ENCODE assay signal across 15 cellular contexts in genomic region chr2:42867093-42868065, GRCh38.
DNase-seq lines count a peak whose midpoint lies in the region; ATAC-seq and TF ChIP-seq lines count a peak whose summit lies in the region.
"Had no signal": no experiment of that assay in that cellular context is flagged by ENCODE, and none has a peak within 500 bp of the region (broad histone marks: within the 10 kb centered on the region; RNA-seq: fewer than 3 reads in every experiment).

No MANE protein-coding gene starts in this region.

- no peaks in the 10 kb centered on the region for H3K27me3 Mint-ChIP-seq in natural killer cell (ENCODE audit: low read depth in 2 of 2)
- H3K27me3 Mint-ChIP-seq: activated CD4-positive, alpha-beta memory T cell treated with anti-CD3 and anti-CD28 coated beads, Interleukin-2, amount 10 ng/mL, durations not matched to agents 7 days and 5 days had no signal

- no peaks in the 10 kb centered on the region for H3K9me3 ChIP-seq in adrenal gland (replicated peaks in 1 of 3)
- H3K9me3 ChIP-seq in mucosa of rectum (ENCODE audit: control insufficient read depth in 2 of 2, low read length in 2 of 2): peaks cover 0 to 7% of the 10 kb centered on the region in 2 donors
- H3K9me3 ChIP-seq in suprapubic skin: peaks cover 10% of the 10 kb centered on the region
- H3K9me3 ChIP-seq: ovary had no signal

- no peak overlapping the region for H3K27ac Mint-ChIP-seq in natural killer cell
- H3K27ac Mint-ChIP-seq: activated CD4-positive, alpha-beta memory T cell treated with anti-CD3 and anti-CD28 coated beads, Interleukin-2, amount 10 ng/mL, durations not matched to agents 7 days and 5 days; activated T-helper 1 cell treated with anti-CD3 and anti-CD28 coated beads, Interleukin-12 subunit alpha, Interleukin-12 subunit beta, Interleukin-2, Interleukin-4 antibody, amounts not matched to agents 30 ng/mL and 10 ng/mL and 1 ng/mL, durations not matched to agents 14 hours and 24 hours and 36 hours had no signal

- TF ChIP-seq EP300 in suprapubic skin (IDR thresholded peaks at IDR 0.05): no peak

- TF ChIP-seq CTCF in adrenal gland (IDR thresholded peaks at IDR 0.05): no peak
- no peak for TF ChIP-seq CTCF in suprapubic skin (IDR thresholded peaks at IDR 0.05)
- no peak for TF ChIP-seq CTCF in natural killer cell (IDR thresholded peaks at IDR 0.05)

- 74 to 84% (median 78%) methylated on average over 11 of the region's 11 CpGs for WGBS in adrenal gland, 4 donors
- 44% methylated on average over 11 of the region's 11 CpGs for WGBS in suprapubic skin

- H3K4me1 Mint-ChIP-seq in natural killer cell: peaks cover 6 to 13% of the 10 kb centered on the region in 2 donors
- H3K4me1 Mint-ChIP-seq: activated CD4-positive, alpha-beta memory T cell treated with anti-CD3 and anti-CD28 coated beads, Interleukin-2, amount 10 ng/mL, durations not matched to agents 7 days and 5 days had no signal

- no peak for ATAC-seq in HG03460 (IDR thresholded peaks at IDR 0.05; ENCODE audit: unreplicated experiment)
- ATAC-seq in natural killer cell: no peak

- H3K9ac ChIP-seq in mucosa of rectum (ENCODE audit: low read depth in 1 of 2, low read length in 2 of 2): no peak overlapping the region

- H3K27me3 ChIP-seq in adrenal gland: no peaks in the 10 kb centered on the region
- no peaks in the 10 kb centered on the region for H3K27me3 ChIP-seq in mucosa of rectum (ENCODE audit: control insufficient read depth in 2 of 2, insufficient read depth in 2 of 2, low read length in 2 of 2)
- H3K27me3 ChIP-seq in suprapubic skin: no peaks in the 10 kb centered on the region
- H3K27me3 ChIP-seq: dorsolateral prefrontal cortex, ovary had no signal

- DNase-seq in adrenal gland (no peak), cardiac septum (ENCODE audit: low spot score) (peak; percentile 27), suprapubic skin (ENCODE audit: low spot score in 2 of 2) (peak in 1 of 2 donors; percentile 60), natural killer cell (no peak), iPS-NIHi11 (ENCODE audit: low spot score) (no peak), NCI-H2171 treated with DMSO at 0.1 percent for 48 hours (lab: John Stamatoyannopoulos, UW) (no peak)
- DNase-seq: activated CD4-positive, alpha-beta memory T cell treated with anti-CD3 and anti-CD28 coated beads, Interleukin-2, amount 10 ng/mL, durations not matched to agents 7 days and 5 days; COR-L47; mesendoderm; NCI-H1436 treated with DMSO at 0.1 percent for 48 hours; ovary had no signal

- H3K4me3 ChIP-seq in adrenal gland (no peak overlapping the region), mucosa of rectum (ENCODE audit: low read length in 2 of 2) (no peak overlapping the region), suprapubic skin (no peak overlapping the region)
- H3K4me3 ChIP-seq: dorsolateral prefrontal cortex, ovary had no signal

- peak overlapping the region in 3 of 5 donors; percentile 33 to 70 (median 67) for H3K27ac ChIP-seq in adrenal gland
- H3K27ac ChIP-seq in mucosa of rectum (ENCODE audit: low read depth in 2 of 2, low read length in 2 of 2): peak overlapping the region; percentile 14 to 48
- peak overlapping the region; percentile 81 for H3K27ac ChIP-seq in suprapubic skin
- H3K27ac ChIP-seq: dorsolateral prefrontal cortex, ovary had no signal

- H3K4me3 Mint-ChIP-seq in natural killer cell: no peak overlapping the region
- H3K4me3 Mint-ChIP-seq: activated CD4-positive, alpha-beta memory T cell treated with anti-CD3 and anti-CD28 coated beads, Interleukin-2, amount 10 ng/mL, durations not matched to agents 7 days and 5 days; activated T-helper 1 cell treated with anti-CD3 and anti-CD28 coated beads, Interleukin-12 subunit alpha, Interleukin-12 subunit beta, Interleukin-2, Interleukin-4 antibody, amounts not matched to agents 30 ng/mL and 10 ng/mL and 1 ng/mL, durations not matched to agents 14 hours and 24 hours and 36 hours had no signal

- H3K36me3 Mint-ChIP-seq in natural killer cell: peaks cover 11% of the 10 kb centered on the region

- intact Hi-C loops in adrenal gland (cut with DNase I): loop anchor here in 1 of 2 donors (10.0 kb wide), 1 partner anchor 57 kb away; no protein-coding TSS in a partner anchor
- intact Hi-C loops in cardiac septum (cut with DNase I): loop anchor here (2.0 kb wide), 1 partner anchor 57 kb away; no protein-coding TSS in a partner anchor
- intact Hi-C loops in natural killer cell (cut with micrococcal nuclease): no loop called here

- no peak for TF ChIP-seq POLR2A in adrenal gland (IDR thresholded peaks at IDR 0.05)
- TF ChIP-seq POLR2A in suprapubic skin (IDR thresholded peaks at IDR 0.05): no peak

- peaks cover 2 to 3% of the 10 kb centered on the region in 2 donors for H3K9me3 Mint-ChIP-seq in natural killer cell

- H3K36me3 ChIP-seq in adrenal gland (replicated peaks in 1 of 2): no peaks in the 10 kb centered on the region
- no peaks in the 10 kb centered on the region for H3K36me3 ChIP-seq in mucosa of rectum (ENCODE audit: control insufficient read depth in 2 of 2, insufficient read depth in 2 of 2, low read length in 2 of 2)
- no peaks in the 10 kb centered on the region for H3K36me3 ChIP-seq in suprapubic skin
- H3K36me3 ChIP-seq: ovary had no signal

- peaks cover 3 to 20% of the 10 kb centered on the region in 2 donors for H3K4me1 ChIP-seq in adrenal gland (replicated peaks in 1 of 2)
- peaks cover 0 to 3% of the 10 kb centered on the region in 2 donors for H3K4me1 ChIP-seq in mucosa of rectum (ENCODE audit: control insufficient read depth in 2 of 2, insufficient read depth in 2 of 2, low read length in 2 of 2)
- peaks cover 33% of the 10 kb centered on the region for H3K4me1 ChIP-seq in suprapubic skin

Comparison
In these comparisons a context has a peak if more than half of its experiments do, and no peak if none do; other contexts are left out.
1. H3K27ac ChIP-seq: peak in every context shown above with its lines; median percentile 81 in suprapubic skin; 67 in adrenal gland; 31 in mucosa of rectum.